In the genomic region with DNA sequence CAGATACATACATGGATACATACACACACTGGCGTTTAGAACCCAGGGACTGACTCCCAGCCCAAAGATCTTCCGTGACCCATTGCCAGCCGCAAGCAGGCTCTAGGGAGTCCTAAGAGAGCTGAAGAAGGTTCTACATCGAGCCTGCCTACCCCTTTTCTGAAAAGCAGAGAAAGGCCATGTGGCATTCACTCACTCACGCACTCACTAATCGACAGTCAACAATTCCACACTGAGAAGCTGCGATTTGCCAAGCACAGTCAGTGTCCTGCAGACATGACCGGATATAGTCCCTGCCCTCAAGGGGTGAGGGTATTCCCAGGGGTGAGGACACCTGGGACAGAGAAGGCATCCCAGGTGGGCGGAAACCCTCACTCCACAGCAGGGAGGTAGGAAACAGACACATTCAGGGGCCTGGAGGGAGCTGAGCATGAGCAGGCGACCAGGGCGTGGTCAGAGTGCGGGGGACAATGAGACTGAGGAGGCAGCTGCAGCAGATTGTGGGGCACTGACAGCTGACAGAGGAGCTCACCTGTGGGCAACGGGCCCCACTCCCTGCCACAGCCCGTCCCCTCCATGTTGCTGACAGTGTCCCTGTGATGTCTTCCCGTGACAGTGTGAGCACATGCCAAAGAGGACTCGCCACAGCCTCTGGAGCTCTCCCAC, we compare ENCODE assay signal across 21 cellular contexts. TPM values are rescaled to one million over a fixed set of nuclear protein-coding genes. Genes with fewer than 3 reads are reported as not detected.
A peak's percentile ranks its signal among the peaks of the same experiment; 100 is the strongest.
DNase-seq lines count a peak whose midpoint lies in the region; ATAC-seq, FAIRE-seq and TF ChIP-seq lines count a peak whose summit lies in the region.
"Had no signal": no experiment of that assay in that cellular context is flagged by ENCODE, and none has a peak within 500 bp of the region (broad histone marks: within the 10 kb centered on the region; RNA-seq: fewer than 3 reads in every experiment).

No MANE protein-coding gene starts in this region.

- H4K20me1 ChIP-seq in HepG2 (ENCODE audit: insufficient read depth, low read length): 0 out of 2 replicates have a peak, but pooled peaks cover 4% of the 10 kb centered on the region

- 12% methylated on average over 9 of the region's 16 CpGs for WGBS in HepG2 (ENCODE audit: low lambda C conversion rate)
- WGBS in right lobe of liver (ENCODE audit: insufficient coverage, low coverage, low lambda C conversion rate, missing lambda C conversion rate): 55% methylated on average over 7 of the region's 16 CpGs

- H3K4me2 ChIP-seq in HepG2 (ENCODE audit: low read depth, low read length) (no peak overlapping the region), skeletal muscle satellite cell (ENCODE audit: low read length) (peak overlapping the region; percentile 90)

- no peak for TF ChIP-seq POLR2A in HepG2 (IDR thresholded peaks at IDR 0.05; ENCODE audit: insufficient read depth in 1 of 2, low read depth in 2 of 2, low read length in 2 of 2)
- TF ChIP-seq POLR2A in right lobe of liver (IDR thresholded peaks at IDR 0.05): no peak

- H3K9me3 ChIP-seq in HepG2 (ENCODE audit: low read length) (no peaks in the 10 kb centered on the region), right lobe of liver (no peaks in the 10 kb centered on the region), skeletal muscle satellite cell (replicated peaks; ENCODE audit: low read length) (no peaks in the 10 kb centered on the region)
- H3K9me3 ChIP-seq: adrenal gland, heart left ventricle, suprapubic skin had no signal

- H3K27me3 ChIP-seq in HepG2 (ENCODE audit: control insufficient read depth in 1 of 2, insufficient read depth in 2 of 2, low read length in 2 of 2) (peaks cover 22 to 92% of the 10 kb centered on the region in 2 experiments; a peak in 4 of 5 replicates), right lobe of liver (peaks cover 6 to 8% of the 10 kb centered on the region in 2 donors), skeletal muscle satellite cell (ENCODE audit: control insufficient read depth, insufficient read depth, low read length) (peaks cover 47% of the 10 kb centered on the region)

- H3K9ac ChIP-seq in HepG2 (ENCODE audit: insufficient read depth, low read depth, low read length) (no peak overlapping the region), skeletal muscle satellite cell (ENCODE audit: low read depth, low read length) (no peak overlapping the region)

- in situ Hi-C loops in HepG2 (cut with HindIII; ENCODE audit: extremely low pct_ligation_motif_present, low pct_unique_long_range_greater_than_20kb): loop anchor here (25.0 kb wide), 1 partner anchor 325 kb away; no protein-coding TSS in a partner anchor

- FAIRE-seq in HepG2 (lab: Jason Lieb, UNC): no peak
- FAIRE-seq: islet of Langerhans had no signal

- POLR2A ChIA-PET in HepG2 (lab: Yijun Ruan, JAX): interaction anchor here (1.3 kb wide), 1 partner anchor 13 kb away, joined by 5 read pairs; a partner anchor contains a TSS
- POLR2A ChIA-PET in activated CD8-positive, alpha-beta T cell treated with anti-CD3 and anti-CD28 coated beads for 36 hours (lab: Charles Lee): interaction anchor here (0.8 to 1.2 kb wide), 4 partner anchors 12 to 29 kb away, joined by 3 to 5 read pairs (median 3); a partner anchor contains a TSS

- H3K4me1 Mint-ChIP-seq in glutamatergic neuron (ENCODE audit: low read depth, unreplicated experiment): peaks cover 7% of the 10 kb centered on the region
- H3K4me1 Mint-ChIP-seq in activated CD8-positive, alpha-beta T cell treated with anti-CD3 and anti-CD28 coated beads for 36 hours (ENCODE audit: low read depth): peaks cover 9% of the 10 kb centered on the region
- H3K4me1 Mint-ChIP-seq: nephron progenitor cell had no signal

- H3K4me1 ChIP-seq in HepG2 (ENCODE audit: insufficient read depth, low read length): no peaks in the 10 kb centered on the region
- H3K4me1 ChIP-seq in right lobe of liver: peaks cover 0 to 10% (median 0%) of the 10 kb centered on the region in 4 donors
- peaks cover 34% of the 10 kb centered on the region for H3K4me1 ChIP-seq in skeletal muscle satellite cell (ENCODE audit: control insufficient read depth, insufficient read depth, low read length)

- peaks cover 7% of the 10 kb centered on the region for H3K9me3 Mint-ChIP-seq in glutamatergic neuron (ENCODE audit: unreplicated experiment)
- no peaks in the 10 kb centered on the region for H3K9me3 Mint-ChIP-seq in activated CD8-positive, alpha-beta T cell treated with anti-CD3 and anti-CD28 coated beads for 36 hours
- H3K9me3 Mint-ChIP-seq: activated CD4-positive, alpha-beta memory T cell treated with anti-CD3 and anti-CD28 coated beads for 36 hours; effector memory CD8-positive, alpha-beta T cell; nephron progenitor cell had no signal

- H3K27me3 Mint-ChIP-seq in glutamatergic neuron (ENCODE audit: unreplicated experiment): peaks cover 36% of the 10 kb centered on the region
- peaks cover 52% of the 10 kb centered on the region for H3K27me3 Mint-ChIP-seq in activated CD8-positive, alpha-beta T cell treated with anti-CD3 and anti-CD28 coated beads for 36 hours

- H3K79me2 ChIP-seq in HepG2 (ENCODE audit: insufficient read depth, low read length): no peaks in the 10 kb centered on the region

- CTCF ChIA-PET in HepG2 (lab: Yijun Ruan, JAX; ENCODE audit: low intra/inter-chr PET ratio, low total read pairs): no interaction called here
- CTCF ChIA-PET in activated CD8-positive, alpha-beta T cell treated with anti-CD3 and anti-CD28 coated beads for 36 hours (lab: Charles Lee): interaction anchor here (1.1 to 2.7 kb wide), 3 partner anchors 12 to 16 kb away, joined by 3 to 15 read pairs (median 5); no protein-coding TSS in a partner anchor

- no peak for ATAC-seq in HepG2
- ATAC-seq in right lobe of liver: no peak
- no peak for ATAC-seq in GM18907 (IDR thresholded peaks at IDR 0.05; ENCODE audit: unreplicated experiment)
- no peak for ATAC-seq in activated CD8-positive, alpha-beta T cell treated with anti-CD3 and anti-CD28 coated beads for 36 hours
- ATAC-seq: effector memory CD8-positive, alpha-beta T cell had no signal

- H3K36me3 Mint-ChIP-seq in glutamatergic neuron (ENCODE audit: unreplicated experiment): peaks cover 11% of the 10 kb centered on the region
- no peaks in the 10 kb centered on the region for H3K36me3 Mint-ChIP-seq in activated CD8-positive, alpha-beta T cell treated with anti-CD3 and anti-CD28 coated beads for 36 hours (ENCODE audit: low read depth)
- H3K36me3 Mint-ChIP-seq: activated CD4-positive, alpha-beta memory T cell treated with anti-CD3 and anti-CD28 coated beads for 36 hours had no signal

- DNase-seq in HepG2 (ENCODE audit: low spot score) (no peak), right lobe of liver (no peak), NCI-H748 treated with DMSO at 0.1 percent for 48 hours (lab: John Stamatoyannopoulos, UW) (peak; percentile 24), glutamatergic neuron (no peak), posterior vena cava (ENCODE audit: low spot score) (no peak)
- no peak for DNase-seq in activated CD8-positive, alpha-beta T cell treated with anti-CD3 and anti-CD28 coated beads for 36 hours
- DNase-seq: activated CD4-positive, alpha-beta memory T cell treated with anti-CD3 and anti-CD28 coated beads for 36 hours; adrenal gland; Calu3; cerebellar nuclear complex; effector memory CD8-positive, alpha-beta T cell; NCI-H1436 treated with DMSO at 0.1 percent for 48 hours; NCI-H446 treated with DMSO at 0.1 percent for 48 hours; nephron progenitor cell; SHP77 treated with DMSO at 0.1 percent for 48 hours; stimulated activated CD4-positive, alpha-beta T cell treated with anti-CD3 and anti-CD28 coated beads, Interleukin-12 subunit alpha, Interleukin-12 subunit beta, amount 100 ng/mL, for 4 hours had no signal

- TF ChIP-seq EP300 in HepG2 (IDR thresholded peaks at IDR 0.05; ENCODE audit: low read depth in 2 of 2, low read length in 2 of 2) (no peak), HepG2 (CRISPR knock-in tag; IDR thresholded peaks at IDR 0.05; ENCODE audit: borderline replicate concordance) (no peak)

- H3K4me3 ChIP-seq in HepG2 (replicated peaks in 1 of 3; ENCODE audit: insufficient read depth in 1 of 3, low read depth in 2 of 3, low read length in 3 of 3): no peak overlapping the region
- no peak overlapping the region for H3K4me3 ChIP-seq in right lobe of liver
- no peak overlapping the region for H3K4me3 ChIP-seq in skeletal muscle satellite cell (ENCODE audit: low read length)
- H3K4me3 ChIP-seq: adrenal gland, suprapubic skin had no signal

- no peak for TF ChIP-seq CTCF in HepG2 (CRISPR knock-in tag; IDR thresholded peaks at IDR 0.05)
- TF ChIP-seq CTCF in right lobe of liver (IDR thresholded peaks at IDR 0.05): no peak
- no peak for TF ChIP-seq CTCF in glutamatergic neuron (IDR thresholded peaks at IDR 0.05; ENCODE audit: partially characterized antibody, unreplicated experiment)
- no peak for TF ChIP-seq CTCF in activated CD8-positive, alpha-beta T cell treated with anti-CD3 and anti-CD28 coated beads for 36 hours (IDR thresholded peaks at IDR 0.05)

- H2AFZ ChIP-seq in HepG2 (ENCODE audit: low read length): no peak overlapping the region

- no peak for TF ChIP-seq RAD21 in HepG2 (CRISPR knock-in tag; IDR thresholded peaks at IDR 0.05)

- H3K36me3 ChIP-seq in HepG2 (replicated peaks in 1 of 2; ENCODE audit: control insufficient read depth in 1 of 2, insufficient read depth in 2 of 2, low read length in 2 of 2) (no peaks in the 10 kb centered on the region), right lobe of liver (no peaks in the 10 kb centered on the region), skeletal muscle satellite cell (ENCODE audit: insufficient read depth, low read length) (no peaks in the 10 kb centered on the region)
- H3K36me3 ChIP-seq: adrenal gland, heart left ventricle, suprapubic skin had no signal

- intact Hi-C loops in HepG2 (cut with micrococcal nuclease; ENCODE audit: unreplicated experiment) (no loop called here), right lobe of liver (cut with DNase I) (no loop called here), posterior vena cava (cut with DNase I) (no loop called here)
- intact Hi-C loops in activated CD8-positive, alpha-beta T cell treated with anti-CD3 and anti-CD28 coated beads for 36 hours (cut with micrococcal nuclease): no loop called here

- peak overlapping the region; percentile 18 for H3K27ac Mint-ChIP-seq in glutamatergic neuron (ENCODE audit: unreplicated experiment)
- H3K27ac Mint-ChIP-seq in activated CD8-positive, alpha-beta T cell treated with anti-CD3 and anti-CD28 coated beads for 36 hours: no peak overlapping the region
- H3K27ac Mint-ChIP-seq: activated CD4-positive, alpha-beta memory T cell treated with anti-CD3 and anti-CD28 coated beads for 36 hours; effector memory CD8-positive, alpha-beta T cell; nephron progenitor cell had no signal

- no TSS peak for BruUV-seq in HepG2 (replicated peaks; lab: Mats Ljungman, UMichigan)

- H3K4me3 Mint-ChIP-seq in glutamatergic neuron (ENCODE audit: unreplicated experiment): peak overlapping the region; percentile 1
- H3K4me3 Mint-ChIP-seq in activated CD8-positive, alpha-beta T cell treated with anti-CD3 and anti-CD28 coated beads for 36 hours: no peak overlapping the region
- H3K4me3 Mint-ChIP-seq: activated CD4-positive, alpha-beta memory T cell treated with anti-CD3 and anti-CD28 coated beads for 36 hours; nephron progenitor cell had no signal

- H3K27ac ChIP-seq in HepG2 (ENCODE audit: extremely low read length, insufficient read depth, low read length): no peak overlapping the region
- no peak overlapping the region for H3K27ac ChIP-seq in right lobe of liver
- H3K27ac ChIP-seq: adrenal gland, heart left ventricle, suprapubic skin had no signal

RNA-seq across cellular contexts. Expression of a gene that starts 13.2 kb away (rescaled TPM):
- total RNA-seq in HepG2 (2016; rRNA removed; fragmentation: Illumina TruSeq; extraction: Trizol) (2.8 and 5.4 TPM in 2 replicates), right lobe of liver (10 to 100 TPM; 22.3 to 34.1 (median 27.5) TPM), glutamatergic neuron (ENCODE audit: unreplicated experiment) (15.5 TPM), posterior vena cava (10 to 100 TPM; 23.7 to 36.3 TPM)
- 0.62 and 0.71 TPM in 2 replicates for total RNA-seq in HepG2 (2016; cell fraction: cytosol; rRNA removed; fragmentation: Illumina TruSeq; extraction: Trizol; ENCODE audit: low read depth)
- 2.0 and 5.4 TPM in 2 replicates for total RNA-seq in HepG2 (2016; cell fraction: insoluble cytoplasmic fraction; rRNA removed; fragmentation: Illumina TruSeq; extraction: Trizol)
- 1.1 and 1.2 TPM in 2 replicates for total RNA-seq in HepG2 (2016; cell fraction: membrane; rRNA removed; fragmentation: Illumina TruSeq; extraction: Trizol)
- 6.3 and 8.0 TPM in 2 replicates for total RNA-seq in HepG2 (2016; cell fraction: nucleus; rRNA removed; fragmentation: Illumina TruSeq; extraction: Trizol)
- polyA plus RNA-seq in HepG2 (2011; rRNA removed): 4.8 and 6.4 TPM in 2 replicates
- polyA plus RNA-seq in HepG2 (2011; cell fraction: cytosol; rRNA removed): 4.7 and 6.1 TPM in 2 replicates
- polyA plus RNA-seq in HepG2 (2011; cell fraction: nucleus; rRNA removed): 14.1 and 16.0 TPM in 2 replicates
- 4.4 and 4.5 TPM in 2 replicates for polyA plus RNA-seq in HepG2 (2012)
- 0.44 TPM in 2 replicates for polyA plus RNA-seq in HepG2 (2016; cell fraction: cytosol; fragmentation: Illumina TruSeq; extraction: Trizol; ENCODE audit: low read depth)
- polyA plus RNA-seq in HepG2 (2016; cell fraction: insoluble cytoplasmic fraction; fragmentation: Illumina TruSeq; extraction: Trizol; ENCODE audit: low read depth): 2.4 and 3.0 TPM in 2 replicates
- 0.70 and 0.92 TPM in 2 replicates for polyA plus RNA-seq in HepG2 (2016; cell fraction: membrane; fragmentation: Illumina TruSeq; extraction: Trizol; ENCODE audit: low read depth)
- 14.4 and 14.5 TPM in 2 replicates for polyA plus RNA-seq in HepG2 (2016; cell fraction: nucleus; fragmentation: Illumina TruSeq; extraction: Trizol; ENCODE audit: insufficient read depth, low read depth)
- 9.0 and 18.8 TPM in 2 replicates for polyA minus RNA-seq in HepG2 (2011; rRNA and poly(A)+ RNA removed; ENCODE audit: low replicate concordance)
- polyA minus RNA-seq in HepG2 (2011; cell fraction: cytosol; rRNA and poly(A)+ RNA removed): 7.6 and 8.0 TPM in 2 replicates
- polyA minus RNA-seq in HepG2 (2011; cell fraction: nucleus; rRNA and poly(A)+ RNA removed): 5.0 and 6.2 TPM in 2 replicates
- 8.7 and 10.1 TPM in 2 replicates for total RNA-seq in skeletal muscle satellite cell (2012; rRNA removed)
- total RNA-seq in activated CD8-positive, alpha-beta T cell treated with anti-CD3 and anti-CD28 coated beads for 36 hours: 10 to 100 TPM; 10.8 to 13.0 TPM
